Comparison of ENCODE assay signal across 8 cellular contexts in the genomic region with DNA sequence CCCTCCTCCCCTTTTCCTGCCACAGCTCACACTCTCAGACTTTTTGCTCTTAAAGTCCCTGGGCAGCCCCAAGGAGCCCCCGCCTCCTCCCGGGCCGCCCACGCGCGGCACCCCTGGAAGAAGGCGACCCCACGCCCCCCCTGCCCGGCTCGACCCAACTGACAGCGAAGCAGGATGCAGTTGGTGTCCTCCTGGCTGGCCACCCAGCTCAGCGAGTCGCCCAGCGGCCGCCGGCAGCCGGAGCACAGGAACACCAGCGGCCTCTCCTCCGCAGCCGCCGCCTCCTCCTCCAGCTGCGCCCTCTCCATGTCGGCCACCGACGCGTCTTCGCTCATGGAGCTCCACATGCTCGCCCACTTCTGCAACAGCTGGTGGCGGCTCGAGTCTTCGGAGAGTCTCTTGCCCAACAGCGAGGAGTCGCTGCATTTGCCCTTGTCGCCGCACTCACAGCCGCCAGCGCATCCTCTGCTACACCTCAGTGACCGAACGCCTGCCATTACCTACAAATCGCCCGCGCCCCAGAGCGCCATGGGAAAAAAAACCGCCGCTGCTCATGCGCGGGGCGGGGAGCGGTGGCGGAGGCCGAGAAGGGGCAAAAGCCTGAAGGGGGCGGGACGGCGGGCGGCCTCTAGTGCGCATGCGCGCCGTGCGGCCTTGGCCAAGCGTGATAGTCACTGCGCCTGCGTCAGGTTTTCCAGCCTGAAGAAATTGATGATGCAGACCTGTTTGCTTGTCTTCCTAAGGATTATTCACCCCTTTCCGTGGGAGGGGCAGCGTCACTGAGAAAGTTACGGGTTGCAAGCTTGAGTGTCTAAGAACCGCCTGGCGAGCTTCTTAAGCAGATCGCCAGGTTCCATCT. TPM values are rescaled to one million over a fixed set of nuclear protein-coding genes. Genes with fewer than 3 reads are reported as not detected.
DNase-seq lines count a peak whose midpoint lies in the region; ATAC-seq and TF ChIP-seq lines count a peak whose summit lies in the region.

A gene with protein sequence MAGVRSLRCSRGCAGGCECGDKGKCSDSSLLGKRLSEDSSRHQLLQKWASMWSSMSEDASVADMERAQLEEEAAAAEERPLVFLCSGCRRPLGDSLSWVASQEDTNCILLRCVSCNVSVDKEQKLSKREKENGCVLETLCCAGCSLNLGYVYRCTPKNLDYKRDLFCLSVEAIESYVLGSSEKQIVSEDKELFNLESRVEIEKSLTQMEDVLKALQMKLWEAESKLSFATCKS (minus strand): TSS at position 532 of the 859 bp plus-strand sequence. CDS start 35 bp downstream, at position 497.

- H3K4me3 Mint-ChIP-seq in activated T-cell treated with anti-CD3 and anti-CD28 coated beads, Interleukin-2, amount 50 U/mL, for 24 hours: peak within 1 kb of the TSS; percentile 100

- H3K4me3 ChIP-seq in esophagus (ENCODE audit: low read depth in 1 of 2, low read length in 2 of 2) (peak within 1 kb of the TSS; percentile 60 to 88), muscle layer of colon (ENCODE audit: low read depth in 1 of 2, low read length in 2 of 2) (peak within 1 kb of the TSS; percentile 48 to 92)

- peak within 1 kb of the TSS; percentile 98 for H3K27ac Mint-ChIP-seq in activated T-cell treated with anti-CD3 and anti-CD28 coated beads, Interleukin-2, amount 50 U/mL, for 24 hours

- no peaks in the 10 kb centered on the region for H3K27me3 Mint-ChIP-seq in activated T-cell treated with anti-CD3 and anti-CD28 coated beads, Interleukin-2, amount 50 U/mL, for 24 hours

- H3K4me1 ChIP-seq in esophagus (ENCODE audit: control insufficient read depth in 2 of 2, insufficient read depth in 2 of 2, low read length in 1 of 2) (peaks cover 0 to 3% of the 10 kb centered on the region in 2 donors), muscle layer of colon (ENCODE audit: insufficient read depth, low read length) (peaks cover 14% of the 10 kb centered on the region)

- H3K4me1 Mint-ChIP-seq in activated T-cell treated with anti-CD3 and anti-CD28 coated beads, Interleukin-2, amount 50 U/mL, for 24 hours (ENCODE audit: low read depth): peaks cover 32% of the 10 kb centered on the region

- in situ Hi-C loops in KBM-7 (cut with MboI; ENCODE audit: low pct_unique_long_range_greater_than_20kb, low sequenced_read_pairs): no loop called here

- no peaks in the 10 kb centered on the region for H3K9me3 Mint-ChIP-seq in activated T-cell treated with anti-CD3 and anti-CD28 coated beads, Interleukin-2, amount 50 U/mL, for 24 hours

- DNase-seq in DMS153 treated with DMSO at 0.1 percent for 48 hours (lab: John Stamatoyannopoulos, UW; ENCODE audit: unreplicated experiment) (peak; percentile 91), KBM-7 (peak; percentile 96)
- DNase-seq in activated T-cell treated with anti-CD3 and anti-CD28 coated beads, Interleukin-2, amount 50 U/mL, for 24 hours: peak; percentile 99
- DNase-seq in stimulated activated CD8-positive, alpha-beta memory T cell treated with anti-CD3 and anti-CD28 coated beads, Interleukin-7, amount 100 ng/mL, for 24 hours (ENCODE audit: low read depth): peak; percentile 98

- 0 to 1% methylated on average over 69 of the region's 69 CpGs for WGBS in esophagus, 2 donors

- peak; percentile 88 for ATAC-seq in GM21717 (IDR thresholded peaks at IDR 0.05; ENCODE audit: unreplicated experiment)

- H3K27ac ChIP-seq in esophagus (ENCODE audit: low read depth in 2 of 2, low read length in 1 of 2) (peak within 1 kb of the TSS; percentile 40 to 81), muscle layer of colon (ENCODE audit: low read depth, low read length) (peak within 1 kb of the TSS; percentile 35)

- peaks cover 45% of the 10 kb centered on the region for H3K36me3 Mint-ChIP-seq in activated T-cell treated with anti-CD3 and anti-CD28 coated beads, Interleukin-2, amount 50 U/mL, for 24 hours (ENCODE audit: low read depth)

- H3K9ac ChIP-seq in muscle layer of colon (ENCODE audit: low read length): peak within 1 kb of the TSS; percentile 86

- H3K36me3 ChIP-seq in esophagus (ENCODE audit: control insufficient read depth in 2 of 2, insufficient read depth in 2 of 2, low read length in 1 of 2) (no peaks in the 10 kb centered on the region), muscle layer of colon (ENCODE audit: insufficient read depth, low read length) (no peaks in the 10 kb centered on the region)

- H3K27me3 ChIP-seq in esophagus (ENCODE audit: control insufficient read depth in 1 of 2, insufficient read depth in 2 of 2, low read length in 2 of 2) (no peaks in the 10 kb centered on the region), muscle layer of colon (ENCODE audit: control insufficient read depth in 1 of 2, insufficient read depth in 2 of 2, low read length in 2 of 2) (no peaks in the 10 kb centered on the region)

- H3K9me3 ChIP-seq in esophagus (ENCODE audit: control insufficient read depth in 2 of 2, insufficient read depth in 1 of 2, low read depth in 1 of 2, low read length in 1 of 2): no peaks in the 10 kb centered on the region
- H3K9me3 ChIP-seq in muscle layer of colon (ENCODE audit: low read length): no peaks in the 10 kb centered on the region

TF ChIP-seq in PFSK-1, 5 proteins besides CTCF, POLR2A, EP300 and RAD21:
- 0 out of 2 replicates have a peak, but pooled peaks have one; percentile 37 for TF ChIP-seq SIN3A (IDR thresholded peaks at IDR 0.05; ENCODE audit: borderline replicate concordance, insufficient read depth, low read length)
- peak; percentile 84; the same call in 1 of the 2 replicates for TF ChIP-seq POLR2AphosphoS5 (IDR thresholded peaks at IDR 0.05; ENCODE audit: low read depth, low read length)
- TF ChIP-seq FOXP2 (optimal IDR thresholded peaks at IDR 0.05; ENCODE audit: borderline replicate concordance, extremely low read depth, extremely low read length, insufficient read depth): peak; percentile 66
- TF ChIP-seq TAF1 (IDR thresholded peaks at IDR 0.05; ENCODE audit: borderline replicate concordance, insufficient read depth, low read length): no peak
- TF ChIP-seq, protein P1, sequence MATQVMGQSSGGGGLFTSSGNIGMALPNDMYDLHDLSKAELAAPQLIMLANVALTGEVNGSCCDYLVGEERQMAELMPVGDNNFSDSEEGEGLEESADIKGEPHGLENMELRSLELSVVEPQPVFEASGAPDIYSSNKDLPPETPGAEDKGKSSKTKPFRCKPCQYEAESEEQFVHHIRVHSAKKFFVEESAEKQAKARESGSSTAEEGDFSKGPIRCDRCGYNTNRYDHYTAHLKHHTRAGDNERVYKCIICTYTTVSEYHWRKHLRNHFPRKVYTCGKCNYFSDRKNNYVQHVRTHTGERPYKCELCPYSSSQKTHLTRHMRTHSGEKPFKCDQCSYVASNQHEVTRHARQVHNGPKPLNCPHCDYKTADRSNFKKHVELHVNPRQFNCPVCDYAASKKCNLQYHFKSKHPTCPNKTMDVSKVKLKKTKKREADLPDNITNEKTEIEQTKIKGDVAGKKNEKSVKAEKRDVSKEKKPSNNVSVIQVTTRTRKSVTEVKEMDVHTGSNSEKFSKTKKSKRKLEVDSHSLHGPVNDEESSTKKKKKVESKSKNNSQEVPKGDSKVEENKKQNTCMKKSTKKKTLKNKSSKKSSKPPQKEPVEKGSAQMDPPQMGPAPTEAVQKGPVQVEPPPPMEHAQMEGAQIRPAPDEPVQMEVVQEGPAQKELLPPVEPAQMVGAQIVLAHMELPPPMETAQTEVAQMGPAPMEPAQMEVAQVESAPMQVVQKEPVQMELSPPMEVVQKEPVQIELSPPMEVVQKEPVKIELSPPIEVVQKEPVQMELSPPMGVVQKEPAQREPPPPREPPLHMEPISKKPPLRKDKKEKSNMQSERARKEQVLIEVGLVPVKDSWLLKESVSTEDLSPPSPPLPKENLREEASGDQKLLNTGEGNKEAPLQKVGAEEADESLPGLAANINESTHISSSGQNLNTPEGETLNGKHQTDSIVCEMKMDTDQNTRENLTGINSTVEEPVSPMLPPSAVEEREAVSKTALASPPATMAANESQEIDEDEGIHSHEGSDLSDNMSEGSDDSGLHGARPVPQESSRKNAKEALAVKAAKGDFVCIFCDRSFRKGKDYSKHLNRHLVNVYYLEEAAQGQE (IDR thresholded peaks at IDR 0.05; ENCODE audit: insufficient read depth in 1 of 2, low read depth in 2 of 2, low read length in 2 of 2): 0 out of 4 replicates have a peak, but pooled peaks of 1 of the 2 experiments have one; percentile 26

RNA-seq across cellular contexts. Expression of the gene that starts here (rescaled TPM):
- polyA plus RNA-seq in PFSK-1 (2012; ENCODE audit: insufficient read length, low read depth): 32.5 TPM
- 1 to 10 TPM; 8.4 to 9.1 TPM for polyA plus RNA-seq in esophagus

Comparison
In these comparisons a context has a peak if more than half of its experiments do, and no peak if none do; other contexts are left out.
1. Peak in every context shown above with its lines: DNase-seq, ATAC-seq, H3K4me3 ChIP-seq and H3K27ac ChIP-seq.